In genomic region chr15:40325188-40325587, GRCh38 we compare ENCODE assay signal across 9 cellular contexts. TPM values are rescaled to one million over a fixed set of nuclear protein-coding genes. Genes with fewer than 3 reads are reported as not detected.
DNase-seq lines count a peak whose midpoint lies in the region; ATAC-seq and TF ChIP-seq lines count a peak whose summit lies in the region.
"Had no signal": no experiment of that assay in that cellular context is flagged by ENCODE, and none has a peak within 500 bp of the region (broad histone marks: within the 10 kb centered on the region; RNA-seq: fewer than 3 reads in every experiment).

No MANE protein-coding gene starts in this region.

- peak overlapping the region; percentile 38 to 55 for H3K4me3 ChIP-seq in duodenal mucosa (ENCODE audit: low read depth in 1 of 2, low read length in 2 of 2)
- H3K4me3 ChIP-seq in neutrophil (ENCODE audit: low read depth in 1 of 2, low read length in 1 of 2): peak overlapping the region; percentile 78 to 80

- CTCF ChIA-PET in CD4-positive, alpha-beta T cell (lab: Charles Lee): interaction anchor here (1.8 to 5.5 kb wide), 3 partner anchors 13 to 19 kb away, joined by 6 to 34 read pairs (median 8); partner anchors contain the start of gene PLCB2

- H3K27ac Mint-ChIP-seq in CD4-positive, alpha-beta T cell: peak overlapping the region; percentile 65

- H3K4me1 ChIP-seq in duodenal mucosa (ENCODE audit: control insufficient read depth in 1 of 2, insufficient read depth in 2 of 2, low read length in 2 of 2) (peaks cover 17 to 18% of the 10 kb centered on the region in 2 donors), neutrophil (ENCODE audit: control insufficient read depth in 1 of 2, insufficient read depth in 1 of 2, low read depth in 1 of 2, low read length in 1 of 2) (peaks cover 18 to 36% of the 10 kb centered on the region in 2 experiments), foreskin keratinocyte (peaks cover 14% of the 10 kb centered on the region)

- H3K9ac ChIP-seq in duodenal mucosa (ENCODE audit: low read depth in 1 of 2, low read length in 2 of 2): peak overlapping the region in 1 of 2 donors; percentile 37

- peak overlapping the region; percentile 92 for H3K4me3 Mint-ChIP-seq in CD4-positive, alpha-beta T cell

- no peaks in the 10 kb centered on the region for H3K27me3 ChIP-seq in CD4-positive, alpha-beta T cell (ENCODE audit: control insufficient read depth, insufficient read depth, low read length)
- H3K27me3 ChIP-seq in duodenal mucosa (ENCODE audit: control insufficient read depth in 1 of 2, insufficient read depth in 2 of 2, low read length in 2 of 2) (no peaks in the 10 kb centered on the region), neutrophil (no peaks in the 10 kb centered on the region), foreskin keratinocyte (no peaks in the 10 kb centered on the region)

- H3K36me3 Mint-ChIP-seq in CD4-positive, alpha-beta T cell (ENCODE audit: low read depth): no peaks in the 10 kb centered on the region

- H3K27ac ChIP-seq in CD4-positive, alpha-beta T cell (ENCODE audit: low read depth, low read length): no peak overlapping the region
- H3K27ac ChIP-seq in duodenal mucosa (ENCODE audit: low read depth, low read length) (no peak overlapping the region), neutrophil (peak overlapping the region; percentile 86), foreskin keratinocyte (no peak overlapping the region)

- no peak for TF ChIP-seq CTCF in CD4-positive, alpha-beta T cell (IDR thresholded peaks at IDR 0.05)
- TF ChIP-seq CTCF in neutrophil (IDR thresholded peaks at IDR 0.05) (no peak), foreskin keratinocyte (conservative IDR thresholded peaks at IDR 0.05) (no peak)

- H3K27me3 Mint-ChIP-seq in CD4-positive, alpha-beta T cell: no peaks in the 10 kb centered on the region

- H3K36me3 ChIP-seq in duodenal mucosa (ENCODE audit: control insufficient read depth in 1 of 2, insufficient read depth in 2 of 2, low read length in 2 of 2): no peaks in the 10 kb centered on the region
- H3K36me3 ChIP-seq in neutrophil: no peaks in the 10 kb centered on the region

- intact Hi-C loops in CD4-positive, alpha-beta T cell (cut with DNase I, micrococcal nuclease): loop anchor here in 1 of 2 experiments (10.0 kb wide), 1 partner anchor 540 kb away; the partner anchor contains the start of gene FSIP1

- no peaks in the 10 kb centered on the region for H3K9me3 Mint-ChIP-seq in CD4-positive, alpha-beta T cell

- DNase-seq in CD4-positive, alpha-beta T cell: no peak
- DNase-seq in NCI-H69 (lab: John Stamatoyannopoulos, UW): peak; percentile 24
- DNase-seq in foreskin keratinocyte: no peak

- POLR2A ChIA-PET in CD4-positive, alpha-beta T cell (lab: Charles Lee): interaction anchor here (0.6 to 1.8 kb wide), 7 partner anchors 9 to 73 kb away, joined by 3 to 8 read pairs (median 4); partner anchors contain the start of gene PLCB2

- no peak for ATAC-seq in CD4-positive, alpha-beta T cell (ENCODE audit: poor library complexity)
- ATAC-seq in foreskin keratinocyte: no peak
- ATAC-seq in GM19035 (IDR thresholded peaks at IDR 0.05; ENCODE audit: unreplicated experiment): no peak
- no peak for ATAC-seq in HG03196 (IDR thresholded peaks at IDR 0.05; ENCODE audit: unreplicated experiment)
- no peak for ATAC-seq in GM21447 (IDR thresholded peaks at IDR 0.05; ENCODE audit: unreplicated experiment)

- H3K4me1 Mint-ChIP-seq in CD4-positive, alpha-beta T cell (ENCODE audit: low read depth): peaks cover 42% of the 10 kb centered on the region

- H3K9me3 ChIP-seq in CD4-positive, alpha-beta T cell (ENCODE audit: control insufficient read depth, low read length): no peaks in the 10 kb centered on the region
- H3K9me3 ChIP-seq in duodenal mucosa (ENCODE audit: control insufficient read depth in 1 of 2, low read length in 2 of 2): no peaks in the 10 kb centered on the region
- H3K9me3 ChIP-seq in neutrophil: no peaks in the 10 kb centered on the region

RNA-seq across cellular contexts. Expression of gene INAFM2, which starts 1.7 kb away (rescaled TPM):
- total RNA-seq in CD4-positive, alpha-beta T cell: 1 to 10 TPM; 6.8 to 7.0 TPM
- 15.0 and 17.8 TPM in 2 replicates for total RNA-seq in foreskin keratinocyte
- polyA plus RNA-seq in foreskin keratinocyte: 16.2 and 19.1 TPM in 2 replicates

RNA-seq across cellular contexts. Expression of gene CCDC9B, which starts 15.6 kb away (rescaled TPM):
- total RNA-seq in CD4-positive, alpha-beta T cell: 1 to 10 TPM; 1.0 to 1.5 TPM
- 48.7 and 61.7 TPM in 2 replicates for total RNA-seq in foreskin keratinocyte
- 21.3 and 25.0 TPM in 2 replicates for polyA plus RNA-seq in foreskin keratinocyte

RNA-seq across cellular contexts. Expression of gene PLCB2, which starts 17.5 kb away (rescaled TPM):
- total RNA-seq in CD4-positive, alpha-beta T cell: 100 to 1,000 TPM; 206 to 222 TPM
- total RNA-seq in foreskin keratinocyte: 1.5 and 1.7 TPM in 2 replicates
- 1.6 and 2.2 TPM in 2 replicates for polyA plus RNA-seq in foreskin keratinocyte

RNA-seq across cellular contexts. Expression of gene PHGR1, which starts 25.6 kb away (rescaled TPM):
- total RNA-seq in CD4-positive, alpha-beta T cell: not detected
- not detected in 2 replicates for total RNA-seq in foreskin keratinocyte
- polyA plus RNA-seq in foreskin keratinocyte: not detected in 2 replicates
- total RNA-seq: RPMI7951 had no signal

RNA-seq across cellular contexts. Expression of gene DISP2, which starts 32.8 kb away (rescaled TPM):
- total RNA-seq in CD4-positive, alpha-beta T cell: under 1 TPM; 0.03 to 0.06 TPM
- 0.65 and 1.5 TPM in 2 replicates for total RNA-seq in foreskin keratinocyte
- polyA plus RNA-seq in foreskin keratinocyte: 1.9 and 6.6 TPM in 2 replicates

Comparison
In these comparisons a context has a peak if more than half of its experiments do, and no peak if none do; other contexts are left out.
1. RNA of gene CCDC9B, which starts 15.6 kb away (total RNA-seq): 48.7 to 61.7 TPM in foreskin keratinocyte; 1.0 to 1.5 TPM in CD4-positive, alpha-beta T cell; every median in the first group is over 10 times any median in the second.
2. RNA of gene PLCB2, which starts 17.5 kb away (total RNA-seq): 206 to 222 TPM in CD4-positive, alpha-beta T cell; 1.5 to 1.7 TPM in foreskin keratinocyte; every median in the first group is over 10 times any median in the second.